In the genomic region with DNA sequence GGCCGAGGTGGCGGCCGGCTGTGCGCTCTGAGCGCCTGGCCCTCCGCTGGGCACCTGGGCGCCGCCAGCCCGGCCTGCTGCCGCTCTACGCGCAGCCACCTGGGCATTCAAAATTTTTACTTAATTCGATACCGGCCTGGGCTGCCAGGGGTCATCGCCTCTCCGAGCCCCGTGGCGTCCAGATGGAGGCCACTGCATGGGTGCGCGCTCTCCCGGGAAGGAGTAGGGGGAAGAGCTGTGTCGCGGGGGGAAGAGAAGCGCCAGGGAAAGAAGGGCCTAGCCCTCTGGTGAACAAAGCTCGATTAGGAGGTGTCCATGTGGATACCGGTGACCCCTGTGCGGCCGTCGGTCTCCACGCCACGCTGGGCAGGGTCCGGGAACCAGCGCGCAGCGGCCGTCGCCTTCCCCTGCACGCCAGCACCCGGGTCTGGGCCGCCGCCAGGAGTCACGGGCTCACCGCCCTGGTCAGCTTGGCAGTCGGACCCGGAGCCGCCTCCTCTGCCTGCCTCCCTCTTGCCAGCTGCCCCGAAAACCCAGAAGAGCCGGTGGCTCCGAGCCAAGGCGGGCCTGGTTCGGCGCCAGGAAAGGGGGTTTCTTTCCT, we compare ENCODE assay signal across 8 cellular contexts. TPM values are rescaled to one million over a fixed set of nuclear protein-coding genes. Genes with fewer than 3 reads are reported as not detected.
DNase-seq lines count a peak whose midpoint lies in the region; ATAC-seq and TF ChIP-seq lines count a peak whose summit lies in the region.

No MANE protein-coding gene starts in this region.

- H3K9me3 ChIP-seq in ovary, result no peaks in the 10 kb centered on the region

- 0 to 1% (median 1%) methylated on average over 41 to 52 of the region's 52 CpGs for whole genome bisulfite sequencing in ovary, 3 donors

- no peak for TF ChIP-seq POLR2A in ovary (IDR thresholded peaks at IDR 0.05)

- TF ChIP-seq EP300 in ovary (IDR thresholded peaks at IDR 0.05), result no peak

- peak overlapping the region; percentile 85 to 95 (median 90) for H3K4me3 Mint-ChIP-seq in IgD-negative memory B cell
- peak overlapping the region; percentile 88 for H3K4me3 Mint-ChIP-seq in activated naive CD8-positive, alpha-beta T cell

- H3K4me3 ChIP-seq in GM12864 (ENCODE audit: low read depth, low read length) (peak overlapping the region; percentile 96), ovary (peak overlapping the region; percentile 73)

- intact Hi-C loops in head of caudate nucleus (cut with DNase I), result loop anchor here (2.0 to 5.0 kb wide), 2 partner anchors 47 to 207 kb away; a partner anchor contains a TSS
- intact Hi-C loops in ovary (cut with DNase I), result loop anchor here in 2 of 4 donors (5.0 to 10.0 kb wide), 2 partner anchors 45 to 207 kb away; a partner anchor contains a TSS

- H3K27ac Mint-ChIP-seq in IgD-negative memory B cell, result peak overlapping the region in 1 of 3 donors; percentile 43
- H3K27ac Mint-ChIP-seq in activated naive CD8-positive, alpha-beta T cell, result peak overlapping the region; percentile 83

- H3K27me3 Mint-ChIP-seq in IgD-negative memory B cell, result peaks cover 7% of the 10 kb centered on the region
- H3K27me3 Mint-ChIP-seq in activated naive CD8-positive, alpha-beta T cell, result no peaks in the 10 kb centered on the region

- peaks cover 12 to 20% (median 13%) of the 10 kb centered on the region in 3 donors for H3K4me1 Mint-ChIP-seq in IgD-negative memory B cell
- peaks cover 28% of the 10 kb centered on the region for H3K4me1 Mint-ChIP-seq in activated naive CD8-positive, alpha-beta T cell (ENCODE audit: low read depth)

- peaks cover 2% of the 10 kb centered on the region for H3K4me1 ChIP-seq in ovary (ENCODE audit: insufficient read depth)

- TF ChIP-seq CTCF in GM12864 (IDR thresholded peaks at IDR 0.05; ENCODE audit: low read depth, low read length, missing control alignments), result no peak
- no peak for TF ChIP-seq CTCF in ovary (IDR thresholded peaks at IDR 0.05)

- H3K27me3 ChIP-seq in ovary, result no peaks in the 10 kb centered on the region

- H3K9me3 Mint-ChIP-seq in IgD-negative memory B cell, result no peaks in the 10 kb centered on the region
- no peaks in the 10 kb centered on the region for H3K9me3 Mint-ChIP-seq in activated naive CD8-positive, alpha-beta T cell (ENCODE audit: low read depth)

- ATAC-seq in GM21576 (IDR thresholded peaks at IDR 0.05; ENCODE audit: unreplicated experiment), result peak; percentile 11
- ATAC-seq in GM21737 (IDR thresholded peaks at IDR 0.05; ENCODE audit: unreplicated experiment), result no peak

- H3K36me3 ChIP-seq in ovary, result no peaks in the 10 kb centered on the region

- no peak for DNase-seq in GM12864 (ENCODE audit: low read depth)
- DNase-seq in head of caudate nucleus, result peak in 36 of 42 donors; percentile 19 to 75 (median 50)
- DNase-seq in ovary, result peak in 2 of 5 donors; percentile 18 to 52
- no peak for DNase-seq in putamen (ENCODE audit: low spot score)

- H3K36me3 Mint-ChIP-seq in IgD-negative memory B cell, result no peaks in the 10 kb centered on the region
- H3K36me3 Mint-ChIP-seq in activated naive CD8-positive, alpha-beta T cell, result peaks cover 3% of the 10 kb centered on the region

- H3K27ac ChIP-seq in ovary, result peak overlapping the region; percentile 12 to 72

RNA-seq across cellular contexts. Expression of a gene that starts 0.7 kb away (rescaled TPM):
- polyA plus RNA-seq in IgD-negative memory B cell, result 6.1 TPM
- 10 to 100 TPM; 10.4 to 25.0 (median 21.9) TPM for total RNA-seq in ovary
- polyA plus RNA-seq in ovary, result 10 to 100 TPM; 10.8 to 13.2 TPM

RNA-seq across cellular contexts. Expression of a gene that starts 0.9 kb away (rescaled TPM):
- polyA plus RNA-seq in IgD-negative memory B cell (0.44 TPM), ovary (10 to 100 TPM in 1 of 2 donors, 1 to 10 TPM in 1; 8.3 to 13.0 TPM)
- total RNA-seq in ovary, result 1 to 10 TPM; 4.5 to 8.1 (median 6.3) TPM

RNA-seq across cellular contexts. Expression of a gene that starts 26.1 kb away (rescaled TPM):
- polyA plus RNA-seq in IgD-negative memory B cell, result 12.1 TPM
- 10 to 100 TPM in 2 of 7 donors, 1 to 10 TPM in 5; 7.0 to 14.7 (median 8.4) TPM for total RNA-seq in ovary
- 1 to 10 TPM; 6.4 to 9.1 TPM for polyA plus RNA-seq in ovary

RNA-seq across cellular contexts. Expression of a gene that starts 46.2 kb away (rescaled TPM):
- polyA plus RNA-seq in IgD-negative memory B cell, result 42.4 TPM
- 10 to 100 TPM; 38.4 to 65.2 (median 46.1) TPM for total RNA-seq in ovary
- 10 to 100 TPM; 40.8 to 49.6 TPM for polyA plus RNA-seq in ovary

Comparison
In these comparisons a context has a peak if more than half of its experiments do, and no peak if none do; other contexts are left out.
1. DNase-seq: peak in head of caudate nucleus (36 of 42); none in GM12864 (single experiment) and putamen (single experiment).